ENCODE assay signal across 1 cellular context in the genomic region with DNA sequence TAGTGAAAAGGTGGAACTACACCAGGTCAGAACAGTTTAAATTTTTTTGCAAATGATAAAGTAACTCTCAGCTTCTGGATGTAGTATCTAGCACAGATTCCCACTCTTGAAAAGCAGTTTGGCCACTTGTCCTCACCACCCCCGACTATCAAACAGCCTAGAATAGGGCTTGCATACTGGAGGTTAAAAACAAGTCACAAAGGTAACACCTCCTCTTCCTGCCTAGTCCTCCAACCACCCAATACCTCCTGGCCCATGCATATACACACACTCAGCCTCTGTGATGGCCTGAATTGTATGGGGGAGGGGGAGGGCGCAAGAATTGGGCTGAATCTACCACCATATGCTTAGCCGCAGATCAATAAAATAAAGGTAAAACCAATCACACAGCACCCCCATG.
TF ChIP-seq lines count a peak whose summit lies in the region.

No MANE protein-coding gene starts in this region.

TF ChIP-seq in GM23338, 12 proteins besides CTCF, POLR2A, EP300 and RAD21 (continued from another document):
- TF ChIP-seq, protein P1, sequence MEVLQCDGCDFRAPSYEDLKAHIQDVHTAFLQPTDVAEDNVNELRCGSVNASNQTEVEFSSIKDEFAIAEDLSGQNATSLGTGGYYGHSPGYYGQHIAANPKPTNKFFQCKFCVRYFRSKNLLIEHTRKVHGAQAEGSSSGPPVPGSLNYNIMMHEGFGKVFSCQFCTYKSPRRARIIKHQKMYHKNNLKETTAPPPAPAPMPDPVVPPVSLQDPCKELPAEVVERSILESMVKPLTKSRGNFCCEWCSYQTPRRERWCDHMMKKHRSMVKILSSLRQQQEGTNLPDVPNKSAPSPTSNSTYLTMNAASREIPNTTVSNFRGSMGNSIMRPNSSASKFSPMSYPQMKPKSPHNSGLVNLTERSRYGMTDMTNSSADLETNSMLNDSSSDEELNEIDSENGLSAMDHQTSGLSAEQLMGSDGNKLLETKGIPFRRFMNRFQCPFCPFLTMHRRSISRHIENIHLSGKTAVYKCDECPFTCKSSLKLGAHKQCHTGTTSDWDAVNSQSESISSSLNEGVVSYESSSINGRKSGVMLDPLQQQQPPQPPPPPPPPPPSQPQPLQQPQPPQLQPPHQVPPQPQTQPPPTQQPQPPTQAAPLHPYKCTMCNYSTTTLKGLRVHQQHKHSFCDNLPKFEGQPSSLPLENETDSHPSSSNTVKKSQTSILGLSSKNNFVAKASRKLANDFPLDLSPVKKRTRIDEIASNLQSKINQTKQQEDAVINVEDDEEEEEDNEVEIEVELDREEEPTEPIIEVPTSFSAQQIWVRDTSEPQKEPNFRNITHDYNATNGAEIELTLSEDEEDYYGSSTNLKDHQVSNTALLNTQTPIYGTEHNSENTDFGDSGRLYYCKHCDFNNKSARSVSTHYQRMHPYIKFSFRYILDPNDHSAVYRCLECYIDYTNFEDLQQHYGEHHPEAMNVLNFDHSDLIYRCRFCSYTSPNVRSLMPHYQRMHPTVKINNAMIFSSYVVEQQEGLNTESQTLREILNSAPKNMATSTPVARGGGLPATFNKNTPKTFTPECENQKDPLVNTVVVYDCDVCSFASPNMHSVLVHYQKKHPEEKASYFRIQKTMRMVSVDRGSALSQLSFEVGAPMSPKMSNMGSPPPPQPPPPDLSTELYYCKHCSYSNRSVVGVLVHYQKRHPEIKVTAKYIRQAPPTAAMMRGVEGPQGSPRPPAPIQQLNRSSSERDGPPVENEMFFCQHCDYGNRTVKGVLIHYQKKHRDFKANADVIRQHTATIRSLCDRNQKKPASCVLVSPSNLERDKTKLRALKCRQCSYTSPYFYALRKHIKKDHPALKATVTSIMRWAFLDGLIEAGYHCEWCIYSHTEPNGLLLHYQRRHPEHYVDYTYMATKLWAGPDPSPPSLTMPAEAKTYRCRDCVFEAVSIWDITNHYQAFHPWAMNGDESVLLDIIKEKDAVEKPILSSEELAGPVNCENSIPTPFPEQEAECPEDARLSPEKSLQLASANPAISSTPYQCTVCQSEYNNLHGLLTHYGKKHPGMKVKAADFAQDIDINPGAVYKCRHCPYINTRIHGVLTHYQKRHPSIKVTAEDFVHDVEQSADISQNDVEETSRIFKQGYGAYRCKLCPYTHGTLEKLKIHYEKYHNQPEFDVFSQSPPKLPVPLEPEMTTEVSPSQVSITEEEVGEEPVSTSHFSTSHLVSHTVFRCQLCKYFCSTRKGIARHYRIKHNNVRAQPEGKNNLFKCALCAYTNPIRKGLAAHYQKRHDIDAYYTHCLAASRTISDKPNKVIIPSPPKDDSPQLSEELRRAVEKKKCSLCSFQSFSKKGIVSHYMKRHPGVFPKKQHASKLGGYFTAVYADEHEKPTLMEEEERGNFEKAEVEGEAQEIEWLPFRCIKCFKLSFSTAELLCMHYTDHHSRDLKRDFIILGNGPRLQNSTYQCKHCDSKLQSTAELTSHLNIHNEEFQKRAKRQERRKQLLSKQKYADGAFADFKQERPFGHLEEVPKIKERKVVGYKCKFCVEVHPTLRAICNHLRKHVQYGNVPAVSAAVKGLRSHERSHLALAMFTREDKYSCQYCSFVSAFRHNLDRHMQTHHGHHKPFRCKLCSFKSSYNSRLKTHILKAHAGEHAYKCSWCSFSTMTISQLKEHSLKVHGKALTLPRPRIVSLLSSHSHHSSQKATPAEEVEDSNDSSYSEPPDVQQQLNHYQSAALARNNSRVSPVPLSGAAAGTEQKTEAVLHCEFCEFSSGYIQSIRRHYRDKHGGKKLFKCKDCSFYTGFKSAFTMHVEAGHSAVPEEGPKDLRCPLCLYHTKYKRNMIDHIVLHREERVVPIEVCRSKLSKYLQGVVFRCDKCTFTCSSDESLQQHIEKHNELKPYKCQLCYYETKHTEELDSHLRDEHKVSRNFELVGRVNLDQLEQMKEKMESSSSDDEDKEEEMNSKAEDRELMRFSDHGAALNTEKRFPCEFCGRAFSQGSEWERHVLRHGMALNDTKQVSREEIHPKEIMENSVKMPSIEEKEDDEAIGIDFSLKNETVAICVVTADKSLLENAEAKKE (CRISPR knock-in tag; IDR thresholded peaks at IDR 0.05), result no peak
- no peak for TF ChIP-seq EZH2phosphoT487 (IDR thresholded peaks at IDR 0.05; ENCODE audit: unreplicated experiment)
TF ChIP-seq in GM23338: peak in this region for 0.
